8 cellular contexts compared by ENCODE assay signal in the genomic region with DNA sequence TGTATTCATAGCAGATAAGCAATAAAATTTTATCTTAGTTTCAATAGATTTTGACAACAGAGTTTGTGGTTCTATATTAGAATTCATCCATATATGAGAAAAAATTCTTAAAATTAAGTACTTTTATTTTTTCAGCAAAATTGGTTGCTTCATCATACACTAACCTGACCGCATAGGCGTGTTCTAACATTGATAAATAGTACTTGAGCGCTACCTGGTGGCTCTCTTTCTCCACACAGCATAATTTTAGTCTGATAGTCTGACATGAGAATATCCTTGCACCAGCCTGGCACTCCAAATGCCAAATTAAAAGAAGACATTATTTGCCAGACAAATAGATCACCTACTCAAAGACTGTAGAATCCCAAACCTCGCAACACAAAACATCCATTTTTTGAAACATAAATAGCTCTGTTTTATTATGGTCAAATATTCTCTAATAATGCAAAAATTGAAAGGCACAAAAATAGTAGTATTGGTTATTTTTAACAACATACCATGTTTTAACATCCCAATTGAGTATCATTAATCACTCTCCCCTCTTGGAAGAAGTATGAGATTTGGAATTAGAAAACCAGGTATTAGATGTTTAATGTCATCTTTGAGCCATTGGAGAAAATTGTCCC. TPM values are rescaled to one million over a fixed set of nuclear protein-coding genes. Genes with fewer than 3 reads are reported as not detected.
DNase-seq lines count a peak whose midpoint lies in the region; ATAC-seq, FAIRE-seq and TF ChIP-seq lines count a peak whose summit lies in the region.

No MANE protein-coding gene starts in this region.

- H3K79me2 ChIP-seq in parathyroid adenoma, result no peaks in the 10 kb centered on the region

- H3K36me3 ChIP-seq in parathyroid adenoma (ENCODE audit: control insufficient read depth, insufficient read depth, low read length), result no peaks in the 10 kb centered on the region

- ATAC-seq in GM21576 (IDR thresholded peaks at IDR 0.05; ENCODE audit: unreplicated experiment), result peak; percentile 72

- DNase-seq in DMS53 treated with DMSO at 0.1 percent for 48 hours (lab: John Stamatoyannopoulos, UW; ENCODE audit: unreplicated experiment), result peak; percentile 84
- peak; percentile 59 for DNase-seq in LHCN-M2 (ENCODE audit: low read depth)
- DNase-seq in RWPE1 (ENCODE audit: low spot score), result peak; percentile 52
- peak; percentile 70 for DNase-seq in activated effector memory CD4-positive, alpha-beta T cell treated with anti-CD3 and anti-CD28 coated beads, Interleukin-2, amount 50 U/mL, for 16 hours
- peak; percentile 2 to 16 for DNase-seq in frontal cortex (ENCODE audit: low spot score in 2 of 2)
- DNase-seq in UCSD-AML1 (lab: John Stamatoyannopoulos, UW; ENCODE audit: unreplicated experiment), result no peak

- peak; percentile 87 for FAIRE-seq in frontal cortex (lab: Jason Lieb, UNC)

- no peak overlapping the region for H3K4me2 ChIP-seq in parathyroid adenoma (ENCODE audit: low read length)

- no peaks in the 10 kb centered on the region for H3K4me1 ChIP-seq in parathyroid adenoma

- no peak overlapping the region for H2AFZ ChIP-seq in parathyroid adenoma

- H3K27me3 ChIP-seq in parathyroid adenoma (ENCODE audit: control insufficient read depth, insufficient read depth, low read length), result no peaks in the 10 kb centered on the region

- H3K4me3 ChIP-seq in parathyroid adenoma (ENCODE audit: low read depth, low read length), result no peak overlapping the region

- POLR2A ChIA-PET in RWPE1 (lab: Yijun Ruan, JAX; ENCODE audit: low non-redundant PET), result no interaction called here

- H3K27ac ChIP-seq in RWPE1 (no peak overlapping the region), parathyroid adenoma (no peak overlapping the region)

- H3K9ac ChIP-seq in parathyroid adenoma, result no peak overlapping the region

- CTCF ChIA-PET in RWPE1 (lab: Yijun Ruan, JAX), result interaction anchor here (0.5 to 0.9 kb wide), 2 partner anchors 158 to 256 kb away, joined by 4 to 5 read pairs; no protein-coding TSS in a partner anchor

- no peaks in the 10 kb centered on the region for H3K9me3 ChIP-seq in parathyroid adenoma (ENCODE audit: control insufficient read depth, low read length)

- peak; percentile 62 for TF ChIP-seq CTCF in RWPE1 (conservative IDR thresholded peaks at IDR 0.05; ENCODE audit: low read depth)
- peak; percentile 70 for TF ChIP-seq CTCF in parathyroid adenoma (IDR thresholded peaks at IDR 0.05)

RNA-seq across cellular contexts. Expression of gene FILIP1, which starts 33.0 kb away (rescaled TPM):
- total RNA-seq in LHCN-M2 (2014; rRNA removed), result under 0.01 TPM in 1 of 2 replicates, not detected in the other
- 0.01 TPM for polyA plus RNA-seq in LHCN-M2 (2012)
- total RNA-seq in frontal cortex, result 2.9 TPM
